27 cellular contexts compared by ENCODE assay signal in the genomic region with DNA sequence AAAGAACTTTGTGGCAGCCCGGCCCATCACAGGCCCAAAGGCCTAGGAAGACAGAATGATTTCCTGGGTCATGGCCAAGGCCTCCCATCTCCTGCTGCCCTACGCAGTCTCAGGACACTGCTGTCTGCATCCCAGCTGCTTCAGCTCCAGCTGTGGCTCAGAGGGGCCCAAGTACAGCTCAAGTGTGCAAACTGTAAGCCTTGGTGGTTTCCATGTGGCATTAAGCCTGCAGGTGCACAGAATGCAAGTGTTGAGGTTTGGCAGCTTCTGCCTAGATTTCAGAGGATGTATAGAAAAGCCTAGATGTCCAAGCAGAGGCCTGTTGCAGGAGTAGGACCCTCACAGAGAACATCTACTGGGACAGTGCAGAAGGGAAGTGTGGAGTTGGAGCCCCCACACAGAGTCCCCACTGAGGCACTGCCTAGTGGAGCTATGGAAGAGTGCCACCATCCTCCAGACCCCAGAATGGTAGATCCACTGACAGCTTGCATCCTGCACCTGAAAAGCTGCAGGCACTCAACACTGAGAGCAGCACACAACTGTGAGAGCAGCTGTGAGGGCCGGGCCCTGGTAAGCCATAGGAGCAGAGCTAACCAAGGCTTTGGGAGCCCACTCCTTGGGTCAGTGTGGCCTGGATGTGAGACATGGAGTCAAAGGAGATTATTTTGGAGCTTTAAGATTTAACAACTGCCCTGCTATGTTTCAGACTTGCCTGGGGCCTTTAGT.
"Had no signal": no experiment of that assay in that cellular context is flagged by ENCODE, and none has a peak within 500 bp of the region (broad histone marks: within the 10 kb centered on the region; RNA-seq: fewer than 3 reads in every experiment).

No MANE protein-coding gene starts in this region.

- ATAC-seq: natural killer cell; psoas muscle; right cardiac atrium; right lobe of liver; stimulated activated effector memory CD8-positive, alpha-beta T cell treated with anti-CD3 and anti-CD28 coated beads, Interleukin-12 subunit alpha, Interleukin-12 subunit beta, amount 100 ng/mL, for 72 hours; stimulated activated naive B cell treated with anti-CD40 and anti-IgM and Interleukin-4, amounts not matched to agents 10 μg/mL and 1 μg/mL and 100 μg/mL, for 72 hours; stimulated activated naive CD8-positive, alpha-beta T cell treated with anti-CD3 and anti-CD28 coated beads, Interleukin-15, amount 100 ng/mL, for 72 hours; stimulated activated naive CD8-positive, alpha-beta T cell treated with anti-CD3 and anti-CD28 coated beads, Interleukin-15, Interleukin-2, amounts not matched to agents 100 U/mL and 50 U/mL, for 24 hours had no signal

- DNase-seq: natural killer cell; occipital lobe; ovary; posterior cingulate gyrus; psoas muscle; right cardiac atrium; right lobe of liver; sigmoid colon; small intestine; stimulated activated CD4-positive, alpha-beta T cell treated with anti-CD3 and anti-CD28 coated beads, Interleukin-15, amount 100 ng/mL, for 24 hours; stimulated activated CD4-positive, alpha-beta T cell treated with anti-CD3 and anti-CD28 coated beads, Interleukin-2, amount 100 ng/mL, for 24 hours; stimulated activated CD4-positive, alpha-beta T cell treated with anti-CD3 and anti-CD28 coated beads, Interleukin-2, amount 100 ng/mL, for 48 hours; stimulated activated CD4-positive, alpha-beta T cell treated with anti-CD3 and anti-CD28 coated beads, Interleukin-4, amount 100 ng/mL, for 24 hours; stimulated activated naive B cell treated with anti-CD40 and anti-IgM and Interleukin-4, amounts not matched to agents 10 μg/mL and 1 μg/mL and 100 μg/mL, for 72 hours; stimulated activated naive CD8-positive, alpha-beta T cell treated with anti-CD3 and anti-CD28 coated beads, Interleukin-15, amount 100 ng/mL, for 72 hours; stimulated activated naive CD8-positive, alpha-beta T cell treated with anti-CD3 and anti-CD28 coated beads, Interleukin-15, Interleukin-2, amounts not matched to agents 100 U/mL and 50 U/mL, for 24 hours; substantia nigra; thyroid gland; trophoblast cell; upper lobe of left lung had no signal

- H3K36me3 ChIP-seq: neural progenitor cell, ovary, right lobe of liver, sigmoid colon, suprapubic skin, thoracic aorta, thyroid gland, tibial nerve, upper lobe of left lung, vagina had no signal

- H3K4me2 ChIP-seq: neural progenitor cell had no signal

- H3K9ac ChIP-seq: neural progenitor cell, parathyroid adenoma had no signal

- H3K4me3 ChIP-seq: neural progenitor cell, ovary, psoas muscle, right lobe of liver, sigmoid colon, suprapubic skin, thoracic aorta, thyroid gland, tibial nerve, upper lobe of left lung, vagina had no signal

- H3K27ac ChIP-seq: neural progenitor cell, ovary, parathyroid adenoma, psoas muscle, right lobe of liver, sigmoid colon, suprapubic skin, thoracic aorta, thyroid gland, tibial nerve, upper lobe of left lung, vagina had no signal

- H3K9me3 ChIP-seq: psoas muscle, right lobe of liver, suprapubic skin, thyroid gland, vagina had no signal

- H3K27me3 ChIP-seq: neural progenitor cell, ovary, right lobe of liver, sigmoid colon, suprapubic skin, thyroid gland, tibial nerve, upper lobe of left lung, vagina had no signal

- H3K4me1 ChIP-seq: neural progenitor cell, parathyroid adenoma, psoas muscle, right lobe of liver, sigmoid colon, suprapubic skin, thyroid gland, tibial nerve, upper lobe of left lung, vagina had no signal

- H3K79me2 ChIP-seq: parathyroid adenoma had no signal

- H2AFZ ChIP-seq: neural progenitor cell, parathyroid adenoma had no signal
